In the genomic region with DNA sequence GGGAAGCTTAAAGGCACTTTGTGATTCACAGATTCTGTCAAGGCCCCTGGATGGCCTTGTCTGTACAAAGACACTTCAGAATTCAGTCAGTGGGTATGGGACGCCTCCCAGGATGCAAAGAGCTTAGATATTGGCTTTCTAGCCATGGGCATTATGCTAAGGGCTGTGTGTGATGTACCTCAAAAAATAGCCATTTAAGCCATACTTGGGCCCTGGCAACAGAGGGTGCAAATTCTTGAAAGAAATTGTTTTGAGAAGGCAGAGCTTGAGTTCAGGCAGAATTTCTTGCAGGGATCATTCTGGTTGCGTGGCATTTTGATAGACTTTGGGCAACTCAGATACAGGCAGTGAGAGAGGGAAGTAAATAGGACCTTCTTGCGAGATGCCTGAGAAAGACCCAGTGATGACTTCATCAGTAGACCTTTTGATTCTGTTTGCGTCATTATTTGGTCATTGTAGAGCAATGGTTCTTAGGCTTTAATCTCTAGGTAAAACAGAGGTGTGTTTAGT, we compare ENCODE assay signal across 11 cellular contexts. TPM values are rescaled to one million over a fixed set of nuclear protein-coding genes. Genes with fewer than 3 reads are reported as not detected.
DNase-seq lines count a peak whose midpoint lies in the region; ATAC-seq and TF ChIP-seq lines count a peak whose summit lies in the region.
"Had no signal": no experiment of that assay in that cellular context is flagged by ENCODE, and none has a peak within 500 bp of the region (broad histone marks: within the 10 kb centered on the region; RNA-seq: fewer than 3 reads in every experiment).

No MANE protein-coding gene starts in this region.

- ATAC-seq in right cardiac atrium (no peak), activated B cell treated with CpG ODN at 0.5 μM for 24 hours (ENCODE audit: low read depth) (no peak), GM21786 (IDR thresholded peaks at IDR 0.05; ENCODE audit: unreplicated experiment) (no peak), psoas muscle (no peak)
- ATAC-seq: mucosa of descending colon had no signal

- CTCF ChIA-PET in activated B cell treated with CpG ODN at 0.5 μM for 24 hours (lab: Charles Lee) = interaction anchor here (1.2 to 1.4 kb wide), 2 partner anchors 16 to 121 kb away, joined by 3 to 5 read pairs; no protein-coding TSS in a partner anchor

- H3K4me1 ChIP-seq in left ventricle myocardium inferior (peaks cover 62% of the 10 kb centered on the region), right cardiac atrium (ENCODE audit: control insufficient read depth, insufficient read depth, low read length) (peaks cover 2% of the 10 kb centered on the region), psoas muscle (peaks cover 16% of the 10 kb centered on the region)

- 83% methylated on average over 4 of the region's 4 CpGs for WGBS in right cardiac atrium
- WGBS in psoas muscle, 3 donors = 90 to 98% (median 97%) methylated on average over 4 of the region's 4 CpGs

- H3K27ac ChIP-seq in left ventricle myocardium inferior (replicated peaks) (peak overlapping the region; percentile 81), right cardiac atrium (ENCODE audit: low read length) (no peak overlapping the region), layer of hippocampus (ENCODE audit: low read depth, low read length) (peak overlapping the region; percentile 60), psoas muscle (no peak overlapping the region)
- H3K27ac ChIP-seq: C4-2B had no signal

- no peaks in the 10 kb centered on the region for H3K27me3 Mint-ChIP-seq in activated B cell treated with CpG ODN at 0.5 μM for 24 hours

- H3K9me3 Mint-ChIP-seq in activated B cell treated with CpG ODN at 0.5 μM for 24 hours = peaks cover 6% of the 10 kb centered on the region

- no peak for TF ChIP-seq CTCF in left ventricle myocardium inferior (IDR thresholded peaks at IDR 0.05; ENCODE audit: borderline replicate concordance)
- TF ChIP-seq CTCF in activated B cell treated with CpG ODN at 0.5 μM for 24 hours (IDR thresholded peaks at IDR 0.05) = no peak
- TF ChIP-seq CTCF in psoas muscle (IDR thresholded peaks at IDR 0.05) = no peak

- H3K36me3 Mint-ChIP-seq in activated B cell treated with CpG ODN at 0.5 μM for 24 hours (ENCODE audit: low read depth) = peaks cover 52% of the 10 kb centered on the region

- H3K27me3 ChIP-seq in left ventricle myocardium inferior (ENCODE audit: low read depth) (peaks cover 22% of the 10 kb centered on the region), right cardiac atrium (ENCODE audit: control insufficient read depth, insufficient read depth) (no peaks in the 10 kb centered on the region), layer of hippocampus (ENCODE audit: control insufficient read depth, insufficient read depth, low read length) (no peaks in the 10 kb centered on the region), psoas muscle (ENCODE audit: insufficient read depth in 3 of 3, low read length in 2 of 3) (no peaks in the 10 kb centered on the region)

- H3K27ac Mint-ChIP-seq in activated B cell treated with CpG ODN at 0.5 μM for 24 hours = peak overlapping the region; percentile 99

- H3K9me3 ChIP-seq in left ventricle myocardium inferior (replicated peaks) = no peaks in the 10 kb centered on the region
- no peaks in the 10 kb centered on the region for H3K9me3 ChIP-seq in right cardiac atrium (ENCODE audit: control insufficient read depth, low read length)
- no peaks in the 10 kb centered on the region for H3K9me3 ChIP-seq in psoas muscle
- H3K9me3 ChIP-seq: mucosa of descending colon had no signal

- POLR2A ChIA-PET in activated B cell treated with CpG ODN at 0.5 μM for 24 hours (lab: Charles Lee) = interaction anchor here (0.6 to 3.8 kb wide), 4 partner anchors 9 to 48 kb away, joined by 3 to 19 read pairs (median 4); no protein-coding TSS in a partner anchor

- intact Hi-C loops in left ventricle myocardium inferior (cut with micrococcal nuclease) (no loop called here), right cardiac atrium (cut with DNase I) (no loop called here), activated B cell treated with CpG ODN at 0.5 μM for 24 hours (cut with micrococcal nuclease) (loop anchor here (5.0 to 10.0 kb wide), 3 partner anchors 305 to 1832 kb away; partner anchors contain the start of gene ADAM19), psoas muscle (cut with DNase I) (no loop called here)

- H3K4me3 Mint-ChIP-seq in activated B cell treated with CpG ODN at 0.5 μM for 24 hours = peak overlapping the region; percentile 69

- H3K4me1 Mint-ChIP-seq in activated B cell treated with CpG ODN at 0.5 μM for 24 hours = peaks cover 87% of the 10 kb centered on the region

- no peak overlapping the region for H3K4me3 ChIP-seq in left ventricle myocardium inferior
- no peak overlapping the region for H3K4me3 ChIP-seq in right cardiac atrium (ENCODE audit: low read length)
- H3K4me3 ChIP-seq in psoas muscle = no peak overlapping the region
- H3K4me3 ChIP-seq: mucosa of descending colon had no signal

- DNase-seq in left ventricle myocardium inferior (no peak), right cardiac atrium (no peak), activated B cell treated with CpG ODN at 0.5 μM for 24 hours (no peak), putamen (ENCODE audit: low spot score) (no peak), psoas muscle (no peak)
- no peak for DNase-seq in activated CD4-positive, CD25-positive, alpha-beta regulatory T cell (lab: John Stamatoyannopoulos, UW)
- DNase-seq: mucosa of descending colon, NCI-H1436 had no signal

- no peaks in the 10 kb centered on the region for H3K36me3 ChIP-seq in left ventricle myocardium inferior
- no peaks in the 10 kb centered on the region for H3K36me3 ChIP-seq in psoas muscle (ENCODE audit: insufficient read depth in 1 of 2, low read depth in 1 of 2)

RNA-seq across cellular contexts. Expression of gene CYFIP2, which starts 3.9 kb away (rescaled TPM):
- total RNA-seq in left ventricle myocardium inferior = 28.2 TPM
- 10 to 100 TPM; 33.4 to 43.8 (median 37.2) TPM for total RNA-seq in right cardiac atrium
- polyA plus RNA-seq in right cardiac atrium = 27.4 TPM
- 385 and 471 TPM in 2 replicates for total RNA-seq in activated B cell treated with CpG ODN at 0.5 μM for 24 hours
- 1 to 10 TPM; 4.9 to 8.3 (median 6.4) TPM for total RNA-seq in psoas muscle
- 1 to 10 TPM in 2 of 3 donors, under 1 TPM in 1; 0.61 to 4.8 (median 1.7) TPM for polyA plus RNA-seq in psoas muscle

Comparison
In these comparisons a context has a peak if more than half of its experiments do, and no peak if none do; other contexts are left out.
1. H3K27ac ChIP-seq: peak in left ventricle myocardium inferior (single experiment) and layer of hippocampus (single experiment); none in right cardiac atrium (single experiment) and psoas muscle (single experiment).